8 cellular contexts compared by ENCODE assay signal in genomic region chr1:19582318-19582717, GRCh38.
A peak's percentile ranks its signal among the peaks of the same experiment; 100 is the strongest.
DNase-seq lines count a peak whose midpoint lies in the region; ATAC-seq and TF ChIP-seq lines count a peak whose summit lies in the region.

No MANE protein-coding gene starts in this region.

- TF ChIP-seq CTCF in Calu3 (IDR thresholded peaks at IDR 0.05; ENCODE audit: unreplicated experiment) (no peak), astrocyte of the spinal cord (IDR thresholded peaks at IDR 0.05; ENCODE audit: low read depth, low read length) (peak; percentile 52)

- H3K4me3 ChIP-seq in astrocyte of the spinal cord (ENCODE audit: low read depth, low read length) = no peak overlapping the region

- H3K4me1 Mint-ChIP-seq in Calu3 (ENCODE audit: low read depth, unreplicated experiment) = no peaks in the 10 kb centered on the region

- DNase-seq in Calu3 (peak; percentile 59), HuH-7 (ENCODE audit: low spot score) (peak; percentile 32), T-helper 9 cell (peak; percentile 70), astrocyte of the spinal cord (ENCODE audit: low read depth, low spot score) (no peak), left colon (peak; percentile 68 to 85), foreskin melanocyte (no peak), mesenteric fat pad (ENCODE audit: low spot score) (no peak)
- DNase-seq in stimulated activated CD8-positive, alpha-beta memory T cell treated with anti-CD3 and anti-CD28 coated beads, Interleukin-15, amount 100 ng/mL, for 4 hours (ENCODE audit: low read depth in 2 of 2) = peak; percentile 52 to 60

- intact Hi-C loops in Calu3 (cut with micrococcal nuclease; ENCODE audit: unreplicated experiment) (loop anchor here (10.0 kb wide), 1 partner anchor 188 kb away; no protein-coding TSS in a partner anchor), left colon (cut with DNase I, micrococcal nuclease) (no loop called here)

- H3K9me3 Mint-ChIP-seq in Calu3 (ENCODE audit: low read depth, unreplicated experiment) = no peaks in the 10 kb centered on the region

- ATAC-seq in left colon = peak; percentile 96

- CTCF ChIA-PET in Calu3 (lab: Charles Lee) = interaction anchor here (1.1 to 1.2 kb wide), 2 partner anchors 57 to 240 kb away, joined by 3 read pairs; no protein-coding TSS in a partner anchor

- H3K36me3 Mint-ChIP-seq in Calu3 (ENCODE audit: insufficient read depth, unreplicated experiment) = no peaks in the 10 kb centered on the region

- H3K27ac Mint-ChIP-seq in Calu3 (ENCODE audit: unreplicated experiment) = no peak overlapping the region

- no TSS peak for BruUV-seq in Calu3 (replicated peaks; lab: Mats Ljungman, UMichigan)

- no peak overlapping the region for H3K4me3 Mint-ChIP-seq in Calu3 (ENCODE audit: low read depth, unreplicated experiment)

- peaks cover 14% of the 10 kb centered on the region for H3K27me3 Mint-ChIP-seq in Calu3 (ENCODE audit: unreplicated experiment)

- in situ Hi-C loops in astrocyte of the spinal cord (cut with HindIII; ENCODE audit: low sequenced_read_pairs) = no loop called here

Comparison
In these comparisons a context has a peak if more than half of its experiments do, and no peak if none do; other contexts are left out.
1. DNase-seq: peak in Calu3 (single experiment), HuH-7 (single experiment), T-helper 9 cell (single experiment), left colon (2 of 2) and stimulated activated CD8-positive, alpha-beta memory T cell treated with anti-CD3 and anti-CD28 coated beads, Interleukin-15, amount 100 ng/mL, for 4 hours (2 of 2); none in astrocyte of the spinal cord (single experiment), foreskin melanocyte (single experiment) and mesenteric fat pad (single experiment).